ENCODE assay signal across 9 cellular contexts in the genomic region with DNA sequence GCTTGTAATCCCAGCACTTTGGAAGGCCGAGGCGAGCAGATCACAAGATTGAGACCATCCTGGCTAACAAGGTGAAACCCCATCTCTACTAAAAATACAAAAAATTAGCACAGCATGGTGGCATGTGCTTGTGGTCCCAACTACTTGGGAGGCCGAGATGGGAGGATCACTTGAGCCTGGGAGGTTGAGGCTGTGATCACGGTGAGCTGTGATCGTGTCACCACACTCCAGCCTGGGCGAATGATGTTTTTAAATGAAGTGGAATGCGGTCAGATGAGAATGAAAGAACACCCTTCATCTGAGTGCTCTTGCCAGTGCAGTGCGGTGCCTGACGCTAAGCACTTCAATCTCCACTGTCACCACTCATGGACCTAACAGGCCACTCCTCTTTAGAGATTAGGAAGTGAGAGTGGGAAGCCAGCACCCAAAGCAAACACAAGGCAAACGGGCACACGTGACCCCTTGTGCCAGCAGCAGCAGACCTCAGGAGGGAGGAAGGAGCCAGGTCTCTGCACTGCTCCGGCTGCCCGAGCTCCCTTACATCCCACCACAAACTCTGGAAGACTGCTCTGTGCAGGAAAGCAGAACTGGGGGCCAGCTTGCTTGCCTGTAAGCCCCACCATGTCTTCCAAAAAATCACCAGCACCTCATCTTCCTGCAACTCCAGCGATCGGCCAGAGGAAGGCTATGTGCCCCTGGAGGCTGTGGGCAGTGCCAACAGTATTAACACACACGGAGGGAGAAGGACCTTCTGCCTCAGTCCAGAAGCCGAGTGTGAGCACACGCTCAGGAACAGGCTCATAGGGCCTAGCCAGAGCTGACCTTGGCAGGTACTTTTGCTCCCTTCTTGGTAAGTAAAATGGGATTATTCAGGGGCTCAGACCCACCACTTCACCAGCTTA. TPM values are rescaled to one million over a fixed set of nuclear protein-coding genes. Genes with fewer than 3 reads are reported as not detected.
A peak's percentile ranks its signal among the peaks of the same experiment; 100 is the strongest.
DNase-seq lines count a peak whose midpoint lies in the region; ATAC-seq and TF ChIP-seq lines count a peak whose summit lies in the region.
"Had no signal": no experiment of that assay in that cellular context is flagged by ENCODE, and none has a peak within 500 bp of the region (broad histone marks: within the 10 kb centered on the region; RNA-seq: fewer than 3 reads in every experiment).

No MANE protein-coding gene starts in this region.

- POLR2A ChIA-PET in activated CD4-positive, alpha-beta memory T cell treated with anti-CD3 and anti-CD28 coated beads, Interleukin-2, amount 10 ng/mL, durations not matched to agents 7 days and 5 days (lab: Charles Lee), result no interaction called here

- no peaks in the 10 kb centered on the region for H3K27me3 ChIP-seq in psoas muscle (ENCODE audit: insufficient read depth in 3 of 3, low read length in 2 of 3)

- TF ChIP-seq CTCF in GM12865 (IDR thresholded peaks at IDR 0.05; ENCODE audit: insufficient read depth, low read depth, low read length, missing control alignments), result no peak
- no peak for TF ChIP-seq CTCF in psoas muscle (IDR thresholded peaks at IDR 0.05)

- peak overlapping the region in 1 of 2 donors; percentile 51 for H3K4me3 Mint-ChIP-seq in activated T-cell treated with anti-CD3 and anti-CD28 coated beads, Interleukin-2, amount 50 U/mL, for 72 hours
- H3K4me3 Mint-ChIP-seq in activated CD4-positive, alpha-beta memory T cell treated with anti-CD3 and anti-CD28 coated beads, Interleukin-2, amount 10 ng/mL, durations not matched to agents 7 days and 5 days, result no peak overlapping the region

- H3K27ac ChIP-seq in psoas muscle, result peak overlapping the region; percentile 61

- CTCF ChIA-PET in activated CD4-positive, alpha-beta memory T cell treated with anti-CD3 and anti-CD28 coated beads, Interleukin-2, amount 10 ng/mL, durations not matched to agents 7 days and 5 days (lab: Charles Lee), result interaction anchor here (0.7 kb wide), 1 partner anchor 256 kb away, joined by 3 read pairs; no protein-coding TSS in a partner anchor

- 41 to 72% (median 54%) methylated on average over 18 of the region's 18 CpGs for WGBS in psoas muscle, 3 donors

- intact Hi-C loops in psoas muscle (cut with DNase I), result no loop called here

- no peaks in the 10 kb centered on the region for H3K36me3 Mint-ChIP-seq in activated T-cell treated with anti-CD3 and anti-CD28 coated beads, Interleukin-2, amount 50 U/mL, for 72 hours (ENCODE audit: insufficient read depth in 2 of 2)
- no peaks in the 10 kb centered on the region for H3K36me3 Mint-ChIP-seq in activated CD4-positive, alpha-beta memory T cell treated with anti-CD3 and anti-CD28 coated beads, Interleukin-2, amount 10 ng/mL, durations not matched to agents 7 days and 5 days (ENCODE audit: low read depth)
- H3K36me3 Mint-ChIP-seq: activated naive CD4-positive, alpha-beta T cell treated with anti-CD3 and anti-CD28 coated beads, Interleukin-2, amount 50 U/mL, for 72 hours had no signal

- ATAC-seq in psoas muscle, result peak; percentile 47 to 71 (median 65)
- ATAC-seq in HG02798 (IDR thresholded peaks at IDR 0.05; ENCODE audit: poor library complexity, unreplicated experiment), result no peak
- ATAC-seq in HG03565 (IDR thresholded peaks at IDR 0.05; ENCODE audit: unreplicated experiment), result no peak
- no peak for ATAC-seq in activated T-cell treated with anti-CD3 and anti-CD28 coated beads, Interleukin-2, amount 50 U/mL, for 72 hours (replicated peaks in 1 of 2)

- H3K4me1 ChIP-seq in psoas muscle, result peaks cover 26% of the 10 kb centered on the region

- no peaks in the 10 kb centered on the region for H3K36me3 ChIP-seq in psoas muscle (ENCODE audit: insufficient read depth in 1 of 2, low read depth in 1 of 2)

- DNase-seq in GM12865 (ENCODE audit: low read depth) (peak; percentile 51), NOMO-1 treated with dmso at 0.1 percent for 144 hours (lab: John Stamatoyannopoulos, UW; ENCODE audit: unreplicated experiment) (peak; percentile 91), globus pallidus (ENCODE audit: low spot score) (peak; percentile 82), psoas muscle (peak in 1 of 2 donors; percentile 44)
- no peak for DNase-seq in activated T-cell treated with anti-CD3 and anti-CD28 coated beads, Interleukin-2, amount 50 U/mL, for 72 hours
- no peak for DNase-seq in activated CD4-positive, alpha-beta memory T cell treated with anti-CD3 and anti-CD28 coated beads, Interleukin-2, amount 10 ng/mL, durations not matched to agents 7 days and 5 days

- H3K27me3 Mint-ChIP-seq in activated T-cell treated with anti-CD3 and anti-CD28 coated beads, Interleukin-2, amount 50 U/mL, for 72 hours (ENCODE audit: low read depth), result no peaks in the 10 kb centered on the region
- no peaks in the 10 kb centered on the region for H3K27me3 Mint-ChIP-seq in activated CD4-positive, alpha-beta memory T cell treated with anti-CD3 and anti-CD28 coated beads, Interleukin-2, amount 10 ng/mL, durations not matched to agents 7 days and 5 days

- no peaks in the 10 kb centered on the region for H3K9me3 ChIP-seq in psoas muscle

- H3K4me3 ChIP-seq in GM12865 (ENCODE audit: low read depth, low read length), result no peak overlapping the region
- peak overlapping the region; percentile 28 for H3K4me3 ChIP-seq in psoas muscle

- peaks cover 41% of the 10 kb centered on the region for H3K4me1 Mint-ChIP-seq in activated T-cell treated with anti-CD3 and anti-CD28 coated beads, Interleukin-2, amount 50 U/mL, for 72 hours (ENCODE audit: low read depth)
- peaks cover 21% of the 10 kb centered on the region for H3K4me1 Mint-ChIP-seq in activated CD4-positive, alpha-beta memory T cell treated with anti-CD3 and anti-CD28 coated beads, Interleukin-2, amount 10 ng/mL, durations not matched to agents 7 days and 5 days

- no peak overlapping the region for H3K27ac Mint-ChIP-seq in activated T-cell treated with anti-CD3 and anti-CD28 coated beads, Interleukin-2, amount 50 U/mL, for 72 hours
- H3K27ac Mint-ChIP-seq in activated CD4-positive, alpha-beta memory T cell treated with anti-CD3 and anti-CD28 coated beads, Interleukin-2, amount 10 ng/mL, durations not matched to agents 7 days and 5 days, result no peak overlapping the region
- H3K27ac Mint-ChIP-seq: activated naive CD4-positive, alpha-beta T cell treated with anti-CD3 and anti-CD28 coated beads, Interleukin-2, amount 50 U/mL, for 72 hours had no signal

- no peaks in the 10 kb centered on the region for H3K9me3 Mint-ChIP-seq in activated T-cell treated with anti-CD3 and anti-CD28 coated beads, Interleukin-2, amount 50 U/mL, for 72 hours
- H3K9me3 Mint-ChIP-seq in activated CD4-positive, alpha-beta memory T cell treated with anti-CD3 and anti-CD28 coated beads, Interleukin-2, amount 10 ng/mL, durations not matched to agents 7 days and 5 days, result no peaks in the 10 kb centered on the region
- H3K9me3 Mint-ChIP-seq: activated naive CD4-positive, alpha-beta T cell treated with anti-CD3 and anti-CD28 coated beads, Interleukin-2, amount 50 U/mL, for 72 hours had no signal

RNA-seq across cellular contexts. Expression of gene CTNNBIP1, which starts 9.7 kb away (rescaled TPM):
- total RNA-seq in psoas muscle, result 10 to 100 TPM; 12.7 to 18.5 (median 14.8) TPM
- 10 to 100 TPM in 2 of 3 donors, 1 to 10 TPM in 1; 5.9 to 11.9 (median 10.3) TPM for polyA plus RNA-seq in psoas muscle
- total RNA-seq in activated T-cell treated with anti-CD3 and anti-CD28 coated beads, Interleukin-2, amount 50 U/mL, for 72 hours, result 10 to 100 TPM; 16.3 to 21.6 TPM
- 10 to 100 TPM; 10.8 to 12.7 TPM for total RNA-seq in activated CD4-positive, alpha-beta memory T cell treated with anti-CD3 and anti-CD28 coated beads, Interleukin-2, amount 10 ng/mL, durations not matched to agents 7 days and 5 days

RNA-seq across cellular contexts. Expression of gene LZIC, which starts 42.8 kb away (rescaled TPM):
- total RNA-seq in psoas muscle, result 10 to 100 TPM; 17.6 to 24.9 (median 21.1) TPM
- polyA plus RNA-seq in psoas muscle, result 10 to 100 TPM; 17.3 to 37.5 (median 25.0) TPM
- 10 to 100 TPM; 22.7 to 24.5 TPM for total RNA-seq in activated T-cell treated with anti-CD3 and anti-CD28 coated beads, Interleukin-2, amount 50 U/mL, for 72 hours
- total RNA-seq in activated CD4-positive, alpha-beta memory T cell treated with anti-CD3 and anti-CD28 coated beads, Interleukin-2, amount 10 ng/mL, durations not matched to agents 7 days and 5 days, result 10 to 100 TPM; 25.2 to 26.5 TPM

RNA-seq across cellular contexts. Expression of gene NMNAT1, which starts 42.9 kb away (rescaled TPM):
- total RNA-seq in psoas muscle, result 10 to 100 TPM in 3 of 4 donors, 1 to 10 TPM in 1; 8.0 to 18.2 (median 14.0) TPM
- 10 to 100 TPM in 2 of 3 donors, 1 to 10 TPM in 1; 6.9 to 16.9 (median 10.2) TPM for polyA plus RNA-seq in psoas muscle
- total RNA-seq in activated T-cell treated with anti-CD3 and anti-CD28 coated beads, Interleukin-2, amount 50 U/mL, for 72 hours, result 10 to 100 TPM; 12.3 to 13.7 TPM
- total RNA-seq in activated CD4-positive, alpha-beta memory T cell treated with anti-CD3 and anti-CD28 coated beads, Interleukin-2, amount 10 ng/mL, durations not matched to agents 7 days and 5 days, result 1 to 10 TPM; 5.6 to 6.2 TPM

Comparison
In these comparisons a context has a peak if more than half of its experiments do, and no peak if none do; other contexts are left out.
1. DNase-seq: peak in GM12865 (single experiment), NOMO-1 treated with dmso at 0.1 percent for 144 hours (single experiment) and globus pallidus (single experiment); none in activated T-cell treated with anti-CD3 and anti-CD28 coated beads, Interleukin-2, amount 50 U/mL, for 72 hours (0 of 2) and activated CD4-positive, alpha-beta memory T cell treated with anti-CD3 and anti-CD28 coated beads, Interleukin-2, amount 10 ng/mL, durations not matched to agents 7 days and 5 days (single experiment).
2. ATAC-seq: peak in psoas muscle (4 of 4); none in HG02798 (single experiment), HG03565 (single experiment) and activated T-cell treated with anti-CD3 and anti-CD28 coated beads, Interleukin-2, amount 50 U/mL, for 72 hours (0 of 2).